Comparison of ENCODE assay signal across 1 cellular context in the genomic region with DNA sequence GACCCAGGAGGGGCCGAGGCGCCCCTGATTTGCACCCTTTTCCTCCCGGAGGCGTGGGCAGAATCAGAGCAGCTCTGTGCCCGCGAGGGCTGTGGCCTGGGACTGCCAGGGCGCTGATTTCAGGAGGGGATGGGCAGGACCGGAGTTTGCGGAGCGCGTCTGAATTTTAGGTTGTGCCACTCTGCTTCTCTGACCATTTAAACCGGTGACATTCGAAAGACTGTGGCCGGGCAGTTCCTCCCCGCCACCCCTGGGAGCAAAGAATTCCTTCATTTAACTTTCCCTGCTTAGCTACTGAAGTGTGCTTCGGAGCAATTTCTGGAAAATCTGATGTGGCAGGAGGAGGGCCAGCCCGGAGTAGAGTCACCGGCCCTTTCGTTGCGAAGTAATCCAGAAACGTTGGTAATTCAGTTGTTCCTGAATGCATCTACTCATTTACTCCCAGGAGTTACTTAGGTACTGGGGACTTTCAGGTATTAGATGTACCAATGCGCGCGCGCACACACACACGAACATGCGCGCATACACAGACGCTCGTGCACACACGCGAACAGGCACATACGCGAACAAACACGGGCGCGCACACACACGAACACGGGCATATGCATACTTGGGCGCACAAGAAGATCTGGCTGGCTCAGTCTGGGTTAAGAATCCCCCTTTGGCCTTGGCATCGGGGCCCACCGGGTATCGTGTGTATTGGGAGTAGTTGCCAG.
A peak's percentile ranks its signal among the peaks of the same experiment; 100 is the strongest.
TF ChIP-seq lines count a peak whose summit lies in the region.

No MANE protein-coding gene starts in this region.

TF ChIP-seq in HepG2, 621 proteins besides CTCF, POLR2A, EP300 and RAD21 (continued from another document and continues in another):
- TF ChIP-seq, protein P1, sequence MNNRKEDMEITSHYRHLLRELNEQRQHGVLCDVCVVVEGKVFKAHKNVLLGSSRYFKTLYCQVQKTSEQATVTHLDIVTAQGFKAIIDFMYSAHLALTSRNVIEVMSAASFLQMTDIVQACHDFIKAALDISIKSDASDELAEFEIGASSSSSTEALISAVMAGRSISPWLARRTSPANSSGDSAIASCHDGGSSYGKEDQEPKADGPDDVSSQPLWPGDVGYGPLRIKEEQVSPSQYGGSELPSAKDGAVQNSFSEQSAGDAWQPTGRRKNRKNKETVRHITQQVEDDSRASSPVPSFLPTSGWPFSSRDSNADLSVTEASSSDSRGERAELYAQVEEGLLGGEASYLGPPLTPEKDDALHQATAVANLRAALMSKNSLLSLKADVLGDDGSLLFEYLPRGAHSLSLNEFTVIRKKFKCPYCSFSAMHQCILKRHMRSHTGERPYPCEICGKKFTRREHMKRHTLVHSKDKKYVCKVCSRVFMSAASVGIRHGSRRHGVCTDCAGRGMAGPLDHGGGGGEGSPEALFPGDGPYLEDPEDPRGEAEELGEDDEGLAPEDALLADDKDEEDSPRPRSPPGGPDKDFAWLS (CRISPR knock-in tag; IDR thresholded peaks at IDR 0.05; ENCODE audit: borderline replicate concordance), result 0 out of 2 replicates have a peak, but pooled peaks have one; percentile 20
- TF ChIP-seq ZSCAN31 (CRISPR knock-in tag; IDR thresholded peaks at IDR 0.05; ENCODE audit: low read depth) (peak; percentile 11; the same call in 1 of the 2 replicates), ZBTB7B (CRISPR knock-in tag; IDR thresholded peaks at IDR 0.05) (peak; percentile 47; the same call in 1 of the 2 replicates), ZMYM3 (CRISPR knock-in tag; IDR thresholded peaks at IDR 0.05) (no peak; the same call in 1 of the 2 replicates), ZFX (CRISPR knock-in tag; IDR thresholded peaks at IDR 0.05; ENCODE audit: low read depth) (0 out of 2 replicates have a peak, but pooled peaks have one; percentile 16), HNRNPLL (IDR thresholded peaks at IDR 0.05; ENCODE audit: low read depth, low read length, poor library complexity, severe bottlenecking) (peak; percentile 88), CHD2 (IDR thresholded peaks at IDR 0.05; ENCODE audit: low read depth, low read length) (no peak), ZNF460 (CRISPR knock-in tag; IDR thresholded peaks at IDR 0.05; ENCODE audit: borderline replicate concordance) (no peak), ZNF605 (CRISPR knock-in tag; IDR thresholded peaks at IDR 0.05) (peak; percentile 69; the same call in 1 of the 2 replicates), ARNTL (CRISPR knock-in tag; IDR thresholded peaks at IDR 0.05) (no peak; the same call in 1 of the 2 replicates), YEATS2 (CRISPR knock-in tag; IDR thresholded peaks at IDR 0.05; ENCODE audit: borderline replicate concordance) (0 out of 2 replicates have a peak, but pooled peaks have one; percentile 30), ISL2 (CRISPR knock-in tag; IDR thresholded peaks at IDR 0.05) (peak; percentile 58), ZNF790 (CRISPR knock-in tag; IDR thresholded peaks at IDR 0.05; ENCODE audit: borderline replicate concordance) (no peak), SMYD3 (CRISPR knock-in tag; IDR thresholded peaks at IDR 0.05) (peak; percentile 83; the same call in 1 of the 2 replicates), MYC (CRISPR knock-in tag; IDR thresholded peaks at IDR 0.05; ENCODE audit: borderline replicate concordance) (peak; percentile 56; the same call in 1 of the 2 replicates), BORCS8-MEF2B (CRISPR knock-in tag; IDR thresholded peaks at IDR 0.05) (peak; percentile 83; the same call in 1 of the 2 replicates), CCDC6 (CRISPR knock-in tag; IDR thresholded peaks at IDR 0.05) (peak; percentile 45; the same call in 1 of the 2 replicates), ZNF557 (CRISPR knock-in tag; IDR thresholded peaks at IDR 0.05) (peak; percentile 78; the same call in 1 of the 2 replicates), ZNF776 (CRISPR knock-in tag; IDR thresholded peaks at IDR 0.05) (peak; percentile 59; the same call in 1 of the 2 replicates), ARID2 (CRISPR knock-in tag; IDR thresholded peaks at IDR 0.05; ENCODE audit: borderline replicate concordance) (0 out of 2 replicates have a peak, but pooled peaks have one; percentile 43), ZFP90 (CRISPR knock-in tag; IDR thresholded peaks at IDR 0.05; ENCODE audit: borderline replicate concordance) (peak; percentile 59; the same call in 1 of the 2 replicates), ZNF10 (CRISPR knock-in tag; IDR thresholded peaks at IDR 0.05; ENCODE audit: borderline replicate concordance, low read depth) (no peak)
- TF ChIP-seq, protein P2, sequence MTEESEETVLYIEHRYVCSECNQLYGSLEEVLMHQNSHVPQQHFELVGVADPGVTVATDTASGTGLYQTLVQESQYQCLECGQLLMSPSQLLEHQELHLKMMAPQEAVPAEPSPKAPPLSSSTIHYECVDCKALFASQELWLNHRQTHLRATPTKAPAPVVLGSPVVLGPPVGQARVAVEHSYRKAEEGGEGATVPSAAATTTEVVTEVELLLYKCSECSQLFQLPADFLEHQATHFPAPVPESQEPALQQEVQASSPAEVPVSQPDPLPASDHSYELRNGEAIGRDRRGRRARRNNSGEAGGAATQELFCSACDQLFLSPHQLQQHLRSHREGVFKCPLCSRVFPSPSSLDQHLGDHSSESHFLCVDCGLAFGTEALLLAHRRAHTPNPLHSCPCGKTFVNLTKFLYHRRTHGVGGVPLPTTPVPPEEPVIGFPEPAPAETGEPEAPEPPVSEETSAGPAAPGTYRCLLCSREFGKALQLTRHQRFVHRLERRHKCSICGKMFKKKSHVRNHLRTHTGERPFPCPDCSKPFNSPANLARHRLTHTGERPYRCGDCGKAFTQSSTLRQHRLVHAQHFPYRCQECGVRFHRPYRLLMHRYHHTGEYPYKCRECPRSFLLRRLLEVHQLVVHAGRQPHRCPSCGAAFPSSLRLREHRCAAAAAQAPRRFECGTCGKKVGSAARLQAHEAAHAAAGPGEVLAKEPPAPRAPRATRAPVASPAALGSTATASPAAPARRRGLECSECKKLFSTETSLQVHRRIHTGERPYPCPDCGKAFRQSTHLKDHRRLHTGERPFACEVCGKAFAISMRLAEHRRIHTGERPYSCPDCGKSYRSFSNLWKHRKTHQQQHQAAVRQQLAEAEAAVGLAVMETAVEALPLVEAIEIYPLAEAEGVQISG (CRISPR knock-in tag; IDR thresholded peaks at IDR 0.05), result peak; percentile 16; the same call in 1 of the 2 replicates
- TF ChIP-seq, protein P3, sequence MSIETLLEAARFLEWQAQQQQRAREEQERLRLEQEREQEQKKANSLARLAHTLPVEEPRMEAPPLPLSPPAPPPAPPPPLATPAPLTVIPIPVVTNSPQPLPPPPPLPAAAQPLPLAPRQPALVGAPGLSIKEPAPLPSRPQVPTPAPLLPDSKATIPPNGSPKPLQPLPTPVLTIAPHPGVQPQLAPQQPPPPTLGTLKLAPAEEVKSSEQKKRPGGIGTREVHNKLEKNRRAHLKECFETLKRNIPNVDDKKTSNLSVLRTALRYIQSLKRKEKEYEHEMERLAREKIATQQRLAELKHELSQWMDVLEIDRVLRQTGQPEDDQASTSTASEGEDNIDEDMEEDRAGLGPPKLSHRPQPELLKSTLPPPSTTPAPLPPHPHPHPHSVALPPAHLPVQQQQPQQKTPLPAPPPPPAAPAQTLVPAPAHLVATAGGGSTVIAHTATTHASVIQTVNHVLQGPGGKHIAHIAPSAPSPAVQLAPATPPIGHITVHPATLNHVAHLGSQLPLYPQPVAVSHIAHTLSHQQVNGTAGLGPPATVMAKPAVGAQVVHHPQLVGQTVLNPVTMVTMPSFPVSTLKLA (IDR thresholded peaks at IDR 0.05), result peak; percentile 24; the same call in 1 of the 2 replicates
- TF ChIP-seq, protein P4, sequence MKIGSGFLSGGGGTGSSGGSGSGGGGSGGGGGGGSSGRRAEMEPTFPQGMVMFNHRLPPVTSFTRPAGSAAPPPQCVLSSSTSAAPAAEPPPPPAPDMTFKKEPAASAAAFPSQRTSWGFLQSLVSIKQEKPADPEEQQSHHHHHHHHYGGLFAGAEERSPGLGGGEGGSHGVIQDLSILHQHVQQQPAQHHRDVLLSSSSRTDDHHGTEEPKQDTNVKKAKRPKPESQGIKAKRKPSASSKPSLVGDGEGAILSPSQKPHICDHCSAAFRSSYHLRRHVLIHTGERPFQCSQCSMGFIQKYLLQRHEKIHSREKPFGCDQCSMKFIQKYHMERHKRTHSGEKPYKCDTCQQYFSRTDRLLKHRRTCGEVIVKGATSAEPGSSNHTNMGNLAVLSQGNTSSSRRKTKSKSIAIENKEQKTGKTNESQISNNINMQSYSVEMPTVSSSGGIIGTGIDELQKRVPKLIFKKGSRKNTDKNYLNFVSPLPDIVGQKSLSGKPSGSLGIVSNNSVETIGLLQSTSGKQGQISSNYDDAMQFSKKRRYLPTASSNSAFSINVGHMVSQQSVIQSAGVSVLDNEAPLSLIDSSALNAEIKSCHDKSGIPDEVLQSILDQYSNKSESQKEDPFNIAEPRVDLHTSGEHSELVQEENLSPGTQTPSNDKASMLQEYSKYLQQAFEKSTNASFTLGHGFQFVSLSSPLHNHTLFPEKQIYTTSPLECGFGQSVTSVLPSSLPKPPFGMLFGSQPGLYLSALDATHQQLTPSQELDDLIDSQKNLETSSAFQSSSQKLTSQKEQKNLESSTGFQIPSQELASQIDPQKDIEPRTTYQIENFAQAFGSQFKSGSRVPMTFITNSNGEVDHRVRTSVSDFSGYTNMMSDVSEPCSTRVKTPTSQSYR (CRISPR knock-in tag; IDR thresholded peaks at IDR 0.05; ENCODE audit: borderline replicate concordance), result no peak
- TF ChIP-seq, protein P5, sequence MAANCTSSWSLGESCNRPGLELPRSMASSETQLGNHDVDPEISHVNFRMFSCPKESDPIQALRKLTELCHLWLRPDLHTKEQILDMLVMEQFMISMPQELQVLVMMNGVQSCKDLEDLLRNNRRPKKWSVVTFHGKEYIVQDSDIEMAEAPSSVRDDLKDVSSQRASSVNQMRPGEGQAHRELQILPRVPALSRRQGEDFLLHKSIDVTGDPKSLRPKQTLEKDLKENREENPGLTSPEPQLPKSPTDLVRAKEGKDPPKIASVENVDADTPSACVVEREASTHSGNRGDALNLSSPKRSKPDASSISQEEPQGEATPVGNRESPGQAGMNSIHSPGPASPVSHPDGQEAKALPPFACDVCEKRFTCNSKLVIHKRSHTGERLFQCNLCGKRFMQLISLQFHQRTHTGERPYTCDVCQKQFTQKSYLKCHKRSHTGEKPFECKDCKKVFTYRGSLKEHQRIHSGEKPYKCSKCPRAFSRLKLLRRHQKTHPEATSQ (CRISPR knock-in tag; IDR thresholded peaks at IDR 0.05; ENCODE audit: borderline replicate concordance), result 0 out of 2 replicates have a peak, but pooled peaks have one; percentile 33
- TF ChIP-seq, protein P6, sequence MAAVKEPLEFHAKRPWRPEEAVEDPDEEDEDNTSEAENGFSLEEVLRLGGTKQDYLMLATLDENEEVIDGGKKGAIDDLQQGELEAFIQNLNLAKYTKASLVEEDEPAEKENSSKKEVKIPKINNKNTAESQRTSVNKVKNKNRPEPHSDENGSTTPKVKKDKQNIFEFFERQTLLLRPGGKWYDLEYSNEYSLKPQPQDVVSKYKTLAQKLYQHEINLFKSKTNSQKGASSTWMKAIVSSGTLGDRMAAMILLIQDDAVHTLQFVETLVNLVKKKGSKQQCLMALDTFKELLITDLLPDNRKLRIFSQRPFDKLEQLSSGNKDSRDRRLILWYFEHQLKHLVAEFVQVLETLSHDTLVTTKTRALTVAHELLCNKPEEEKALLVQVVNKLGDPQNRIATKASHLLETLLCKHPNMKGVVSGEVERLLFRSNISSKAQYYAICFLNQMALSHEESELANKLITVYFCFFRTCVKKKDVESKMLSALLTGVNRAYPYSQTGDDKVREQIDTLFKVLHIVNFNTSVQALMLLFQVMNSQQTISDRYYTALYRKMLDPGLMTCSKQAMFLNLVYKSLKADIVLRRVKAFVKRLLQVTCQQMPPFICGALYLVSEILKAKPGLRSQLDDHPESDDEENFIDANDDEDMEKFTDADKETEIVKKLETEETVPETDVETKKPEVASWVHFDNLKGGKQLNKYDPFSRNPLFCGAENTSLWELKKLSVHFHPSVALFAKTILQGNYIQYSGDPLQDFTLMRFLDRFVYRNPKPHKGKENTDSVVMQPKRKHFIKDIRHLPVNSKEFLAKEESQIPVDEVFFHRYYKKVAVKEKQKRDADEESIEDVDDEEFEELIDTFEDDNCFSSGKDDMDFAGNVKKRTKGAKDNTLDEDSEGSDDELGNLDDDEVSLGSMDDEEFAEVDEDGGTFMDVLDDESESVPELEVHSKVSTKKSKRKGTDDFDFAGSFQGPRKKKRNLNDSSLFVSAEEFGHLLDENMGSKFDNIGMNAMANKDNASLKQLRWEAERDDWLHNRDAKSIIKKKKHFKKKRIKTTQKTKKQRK (IDR thresholded peaks at IDR 0.05; ENCODE audit: low read length), result no peak
- TF ChIP-seq, protein P7, sequence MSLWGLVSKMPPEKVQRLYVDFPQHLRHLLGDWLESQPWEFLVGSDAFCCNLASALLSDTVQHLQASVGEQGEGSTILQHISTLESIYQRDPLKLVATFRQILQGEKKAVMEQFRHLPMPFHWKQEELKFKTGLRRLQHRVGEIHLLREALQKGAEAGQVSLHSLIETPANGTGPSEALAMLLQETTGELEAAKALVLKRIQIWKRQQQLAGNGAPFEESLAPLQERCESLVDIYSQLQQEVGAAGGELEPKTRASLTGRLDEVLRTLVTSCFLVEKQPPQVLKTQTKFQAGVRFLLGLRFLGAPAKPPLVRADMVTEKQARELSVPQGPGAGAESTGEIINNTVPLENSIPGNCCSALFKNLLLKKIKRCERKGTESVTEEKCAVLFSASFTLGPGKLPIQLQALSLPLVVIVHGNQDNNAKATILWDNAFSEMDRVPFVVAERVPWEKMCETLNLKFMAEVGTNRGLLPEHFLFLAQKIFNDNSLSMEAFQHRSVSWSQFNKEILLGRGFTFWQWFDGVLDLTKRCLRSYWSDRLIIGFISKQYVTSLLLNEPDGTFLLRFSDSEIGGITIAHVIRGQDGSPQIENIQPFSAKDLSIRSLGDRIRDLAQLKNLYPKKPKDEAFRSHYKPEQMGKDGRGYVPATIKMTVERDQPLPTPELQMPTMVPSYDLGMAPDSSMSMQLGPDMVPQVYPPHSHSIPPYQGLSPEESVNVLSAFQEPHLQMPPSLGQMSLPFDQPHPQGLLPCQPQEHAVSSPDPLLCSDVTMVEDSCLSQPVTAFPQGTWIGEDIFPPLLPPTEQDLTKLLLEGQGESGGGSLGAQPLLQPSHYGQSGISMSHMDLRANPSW (CRISPR knock-in tag; IDR thresholded peaks at IDR 0.05; ENCODE audit: borderline replicate concordance), result 0 out of 2 replicates have a peak, but pooled peaks have one; percentile 24
- TF ChIP-seq, protein P8, sequence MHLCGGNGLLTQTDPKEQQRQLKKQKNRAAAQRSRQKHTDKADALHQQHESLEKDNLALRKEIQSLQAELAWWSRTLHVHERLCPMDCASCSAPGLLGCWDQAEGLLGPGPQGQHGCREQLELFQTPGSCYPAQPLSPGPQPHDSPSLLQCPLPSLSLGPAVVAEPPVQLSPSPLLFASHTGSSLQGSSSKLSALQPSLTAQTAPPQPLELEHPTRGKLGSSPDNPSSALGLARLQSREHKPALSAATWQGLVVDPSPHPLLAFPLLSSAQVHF (CRISPR knock-in tag; IDR thresholded peaks at IDR 0.05), result no peak
- TF ChIP-seq, protein P9, sequence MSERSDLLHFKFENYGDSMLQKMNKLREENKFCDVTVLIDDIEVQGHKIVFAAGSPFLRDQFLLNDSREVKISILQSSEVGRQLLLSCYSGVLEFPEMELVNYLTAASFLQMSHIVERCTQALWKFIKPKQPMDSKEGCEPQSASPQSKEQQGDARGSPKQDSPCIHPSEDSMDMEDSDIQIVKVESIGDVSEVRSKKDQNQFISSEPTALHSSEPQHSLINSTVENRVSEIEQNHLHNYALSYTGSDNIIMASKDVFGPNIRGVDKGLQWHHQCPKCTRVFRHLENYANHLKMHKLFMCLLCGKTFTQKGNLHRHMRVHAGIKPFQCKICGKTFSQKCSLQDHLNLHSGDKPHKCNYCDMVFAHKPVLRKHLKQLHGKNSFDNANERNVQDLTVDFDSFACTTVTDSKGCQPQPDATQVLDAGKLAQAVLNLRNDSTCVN (CRISPR knock-in tag; IDR thresholded peaks at IDR 0.05; ENCODE audit: borderline replicate concordance), result 0 out of 2 replicates have a peak, but pooled peaks have one; percentile 40
